In the genomic region with DNA sequence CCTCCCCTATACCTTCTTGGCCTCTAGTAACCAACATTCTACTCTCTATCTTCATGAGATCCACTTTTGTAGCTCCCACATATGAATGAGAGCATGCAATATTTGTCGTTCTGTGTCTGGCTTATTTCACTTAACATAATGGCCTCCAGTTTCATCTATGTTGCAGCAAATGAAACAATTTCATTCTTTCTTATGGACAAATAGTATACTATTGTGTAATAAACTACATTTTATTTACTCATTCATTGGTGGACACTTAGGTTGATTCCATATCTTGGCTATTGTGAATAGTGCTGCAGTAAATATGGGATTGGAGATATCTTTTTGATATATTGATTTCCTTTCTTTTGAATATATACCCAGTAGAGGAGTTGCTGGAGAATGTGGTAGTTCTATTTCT, we compare ENCODE assay signal across 6 cellular contexts.
"Had no signal": no experiment of that assay in that cellular context is flagged by ENCODE, and none has a peak within 500 bp of the region (broad histone marks: within the 10 kb centered on the region; RNA-seq: fewer than 3 reads in every experiment).

No MANE protein-coding gene starts in this region.

- H3K27ac ChIP-seq: HL-60, KMS-11 had no signal

- ATAC-seq: HepG2 had no signal

- FAIRE-seq: HepG2, HTR-8/SVneo had no signal

- DNase-seq: KBM-7, KG1 had no signal

- H3K9ac ChIP-seq: KMS-11 had no signal

- H3K4me2 ChIP-seq: KMS-11 had no signal
